In genomic region chr17:62670202-62670821, GRCh38 we compare ENCODE assay signal across 2 cellular contexts.
TF ChIP-seq lines count a peak whose summit lies in the region.

No MANE protein-coding gene starts in this region.

TF ChIP-seq in GM23338, 12 proteins besides CTCF, POLR2A, EP300 and RAD21:
- TF ChIP-seq EZH2phosphoT487 (IDR thresholded peaks at IDR 0.05; ENCODE audit: unreplicated experiment) = no peak
- no peak for TF ChIP-seq STAT1 (IDR thresholded peaks at IDR 0.05; ENCODE audit: unreplicated experiment)

TF ChIP-seq in H1, 55 proteins besides CTCF, POLR2A, EP300 and RAD21:
- no peak for TF ChIP-seq JUND (IDR thresholded peaks at IDR 0.05; ENCODE audit: low read length)
- no peak for TF ChIP-seq TCF12 (IDR thresholded peaks at IDR 0.05; ENCODE audit: low read depth, low read length)
- no peak for TF ChIP-seq E2F6 (IDR thresholded peaks at IDR 0.05)
- peak; percentile 89 for TF ChIP-seq SP1 (IDR thresholded peaks at IDR 0.05; ENCODE audit: low read depth, low read length)
- no peak for TF ChIP-seq YY1 (IDR thresholded peaks at IDR 0.05; ENCODE audit: low read depth, low read length)
- TF ChIP-seq SP2 (IDR thresholded peaks at IDR 0.05; ENCODE audit: low read length) = peak; percentile 38; the same call in 1 of the 2 replicates
- no peak for TF ChIP-seq TEAD4 (IDR thresholded peaks at IDR 0.05; ENCODE audit: low read depth, low read length)
- no peak for TF ChIP-seq ZNF274 (IDR thresholded peaks at IDR 0.05; ENCODE audit: borderline replicate concordance, extremely low read depth, low read length)
- TF ChIP-seq PHF8 (conservative IDR thresholded peaks at IDR 0.05; ENCODE audit: low read depth, low read length) = no peak
- no peak for TF ChIP-seq POLR2AphosphoS5 (IDR thresholded peaks at IDR 0.05; ENCODE audit: low read depth, low read length)
- no peak for TF ChIP-seq TBP (IDR thresholded peaks at IDR 0.05; ENCODE audit: low read depth, low read length)
- no peak for TF ChIP-seq CHD1 (IDR thresholded peaks at IDR 0.05; ENCODE audit: low read depth, low read length)
- TF ChIP-seq RNF2 (IDR thresholded peaks at IDR 0.05; ENCODE audit: borderline replicate concordance, low read depth, low read length, missing control alignments, poor library complexity, severe bottlenecking) = no peak
- peak; percentile 69; the same call in 1 of the 2 replicates for TF ChIP-seq CHD2 (IDR thresholded peaks at IDR 0.05; ENCODE audit: low read length)
